14 cellular contexts compared by ENCODE assay signal in genomic region chr20:5586720-5587119, GRCh38. TPM values are rescaled to one million over a fixed set of nuclear protein-coding genes. Genes with fewer than 3 reads are reported as not detected.
A peak's percentile ranks its signal among the peaks of the same experiment; 100 is the strongest.
DNase-seq lines count a peak whose midpoint lies in the region; ATAC-seq and TF ChIP-seq lines count a peak whose summit lies in the region.
"Had no signal": no experiment of that assay in that cellular context is flagged by ENCODE, and none has a peak within 500 bp of the region (broad histone marks: within the 10 kb centered on the region; RNA-seq: fewer than 3 reads in every experiment).

No MANE protein-coding gene starts in this region.

- no peak overlapping the region for H3K4me3 Mint-ChIP-seq in activated CD8-positive, alpha-beta memory T cell treated with anti-CD3 and anti-CD28 coated beads, Interleukin-2, amount 10 ng/mL, durations not matched to agents 7 days and 5 days
- H3K4me3 Mint-ChIP-seq in WTC11, result no peak overlapping the region
- peak overlapping the region in 6 of 10 donors; percentile 5 to 68 (median 26) for H3K4me3 Mint-ChIP-seq in naive thymus-derived CD8-positive, alpha-beta T cell

- no peak for TF ChIP-seq CTCF in WTC11 (IDR thresholded peaks at IDR 0.05)
- TF ChIP-seq CTCF in right atrium auricular region (IDR thresholded peaks at IDR 0.05), result no peak

- no peak for DNase-seq in activated CD8-positive, alpha-beta memory T cell treated with anti-CD3 and anti-CD28 coated beads, Interleukin-2, amount 10 ng/mL, durations not matched to agents 7 days and 5 days
- DNase-seq in activated CD8-positive, alpha-beta memory T cell treated with anti-CD3 and anti-CD28 coated beads, Interleukin-2, amount 50 U/mL, for 48 hours, result no peak
- no peak for DNase-seq in WTC11 (ENCODE audit: low spot score)
- no peak for DNase-seq in naive thymus-derived CD8-positive, alpha-beta T cell
- DNase-seq in H4 (ENCODE audit: low spot score), result no peak
- DNase-seq in right atrium auricular region (ENCODE audit: low spot score), result no peak
- DNase-seq in Karpas-422, result no peak
- DNase-seq: activated CD4-positive, CD25-positive, alpha-beta regulatory T cell; body of pancreas; IMR-90; NCI-H1436; NCI-H345; SK-N-SH had no signal

- no peaks in the 10 kb centered on the region for H3K4me1 ChIP-seq in right atrium auricular region
- H3K4me1 ChIP-seq in Karpas-422 (ENCODE audit: low read length), result peaks cover 11% of the 10 kb centered on the region
- H3K4me1 ChIP-seq: body of pancreas had no signal

- H3K9me3 ChIP-seq in right atrium auricular region (no peaks in the 10 kb centered on the region), Karpas-422 (ENCODE audit: low read length) (no peaks in the 10 kb centered on the region)
- H3K9me3 ChIP-seq: body of pancreas, SK-N-SH had no signal

- no peaks in the 10 kb centered on the region for H3K9me2 ChIP-seq in Karpas-422 (replicated peaks; ENCODE audit: insufficient read depth, low read length)
- H3K9me2 ChIP-seq: SK-N-SH had no signal

- POLR2A ChIA-PET in WTC11 (lab: Charles Lee), result no interaction called here
- POLR2A ChIA-PET in naive thymus-derived CD8-positive, alpha-beta T cell (lab: Charles Lee), result no interaction called here

- H3K4me3 ChIP-seq in right atrium auricular region (no peak overlapping the region), Karpas-422 (ENCODE audit: low read length) (no peak overlapping the region)
- H3K4me3 ChIP-seq: body of pancreas had no signal

- peaks cover 38% of the 10 kb centered on the region for H3K4me1 Mint-ChIP-seq in activated CD8-positive, alpha-beta memory T cell treated with anti-CD3 and anti-CD28 coated beads, Interleukin-2, amount 10 ng/mL, durations not matched to agents 7 days and 5 days
- no peaks in the 10 kb centered on the region for H3K4me1 Mint-ChIP-seq in WTC11
- H3K4me1 Mint-ChIP-seq in naive thymus-derived CD8-positive, alpha-beta T cell, result peaks cover 5 to 47% (median 24%) of the 10 kb centered on the region in 4 donors

- peak overlapping the region; percentile 30 for H3K27ac Mint-ChIP-seq in activated CD8-positive, alpha-beta memory T cell treated with anti-CD3 and anti-CD28 coated beads, Interleukin-2, amount 10 ng/mL, durations not matched to agents 7 days and 5 days
- H3K27ac Mint-ChIP-seq in WTC11, result 0 out of 2 replicates have a peak overlapping the region, but pooled peaks have one; percentile 36
- H3K27ac Mint-ChIP-seq in naive thymus-derived CD8-positive, alpha-beta T cell, result peak overlapping the region in 8 of 10 donors; percentile 12 to 85 (median 63)

- peaks cover 28% of the 10 kb centered on the region for H3K36me3 Mint-ChIP-seq in activated CD8-positive, alpha-beta memory T cell treated with anti-CD3 and anti-CD28 coated beads, Interleukin-2, amount 10 ng/mL, durations not matched to agents 7 days and 5 days
- H3K36me3 Mint-ChIP-seq in WTC11, result peaks cover 3% of the 10 kb centered on the region; the same call in 1 of the 2 replicates
- peaks cover 0 to 63% (median 10%) of the 10 kb centered on the region in 3 donors for H3K36me3 Mint-ChIP-seq in naive thymus-derived CD8-positive, alpha-beta T cell

- H4K20me1 ChIP-seq in Karpas-422 (ENCODE audit: insufficient read depth, low read depth, low read length), result no peaks in the 10 kb centered on the region

- H3K9me3 Mint-ChIP-seq in activated CD8-positive, alpha-beta memory T cell treated with anti-CD3 and anti-CD28 coated beads, Interleukin-2, amount 10 ng/mL, durations not matched to agents 7 days and 5 days (ENCODE audit: low read depth), result no peaks in the 10 kb centered on the region
- H3K9me3 Mint-ChIP-seq in WTC11, result no peaks in the 10 kb centered on the region
- H3K9me3 Mint-ChIP-seq in naive thymus-derived CD8-positive, alpha-beta T cell, result no peaks in the 10 kb centered on the region

- H3K27me3 Mint-ChIP-seq in activated CD8-positive, alpha-beta memory T cell treated with anti-CD3 and anti-CD28 coated beads, Interleukin-2, amount 10 ng/mL, durations not matched to agents 7 days and 5 days, result no peaks in the 10 kb centered on the region
- no peaks in the 10 kb centered on the region for H3K27me3 Mint-ChIP-seq in WTC11 (ENCODE audit: low read depth)
- H3K27me3 Mint-ChIP-seq in naive thymus-derived CD8-positive, alpha-beta T cell, result no peaks in the 10 kb centered on the region

- CTCF ChIA-PET in activated CD8-positive, alpha-beta memory T cell treated with anti-CD3 and anti-CD28 coated beads, Interleukin-2, amount 10 ng/mL, durations not matched to agents 7 days and 5 days (lab: Charles Lee), result no interaction called here
- CTCF ChIA-PET in WTC11 (lab: Charles Lee), result no interaction called here

- H3K27ac ChIP-seq in right atrium auricular region (no peak overlapping the region), Karpas-422 (ENCODE audit: low read length) (no peak overlapping the region)
- H3K27ac ChIP-seq: body of pancreas had no signal

- H3K36me3 ChIP-seq in right atrium auricular region (peaks cover 23% of the 10 kb centered on the region), Karpas-422 (ENCODE audit: insufficient read depth, low read length) (no peaks in the 10 kb centered on the region)

- H3K79me2 ChIP-seq in Karpas-422 (ENCODE audit: low read length), result no peaks in the 10 kb centered on the region; the same call in 1 of the 2 replicates

- H2AFZ ChIP-seq in Karpas-422 (ENCODE audit: low read length), result no peak overlapping the region

- H3K4me2 ChIP-seq in Karpas-422 (ENCODE audit: low read depth, low read length, poor library complexity, severe bottlenecking), result no peak overlapping the region
- H3K4me2 ChIP-seq: SK-N-SH had no signal

- H3K27me3 ChIP-seq in right atrium auricular region (no peaks in the 10 kb centered on the region), Karpas-422 (ENCODE audit: low read length) (no peaks in the 10 kb centered on the region)
- H3K27me3 ChIP-seq: body of pancreas had no signal

- ATAC-seq in activated CD8-positive, alpha-beta memory T cell treated with anti-CD3 and anti-CD28 coated beads, Interleukin-2, amount 10 ng/mL, durations not matched to agents 7 days and 5 days, result no peak
- ATAC-seq in GM21717 (IDR thresholded peaks at IDR 0.05; ENCODE audit: unreplicated experiment) (peak; percentile 41), WTC11 (no peak)
- peak; percentile 52 to 57 for ATAC-seq in naive thymus-derived CD8-positive, alpha-beta T cell
- ATAC-seq: body of pancreas had no signal

- H3K9ac ChIP-seq in Karpas-422 (ENCODE audit: low read length), result no peak overlapping the region
- H3K9ac ChIP-seq: SK-N-SH had no signal

TF ChIP-seq in WTC11, 78 proteins besides CTCF, POLR2A, EP300 and RAD21:
- TF ChIP-seq MLX (CRISPR knock-in tag; IDR thresholded peaks at IDR 0.05), result no peak

RNA-seq across cellular contexts. Expression of gene GPCPD1, which starts 24.1 kb away (rescaled TPM):
- total RNA-seq in activated CD8-positive, alpha-beta memory T cell treated with anti-CD3 and anti-CD28 coated beads, Interleukin-2, amount 10 ng/mL, durations not matched to agents 7 days and 5 days, result 10 to 100 TPM; 21.5 to 36.6 TPM
- total RNA-seq in WTC11 (2021) (9.5 to 11.9 TPM (median 10.1 TPM) in 3 replicates), right atrium auricular region (10 to 100 TPM; 11.0 to 13.8 TPM)
- total RNA-seq in naive thymus-derived CD8-positive, alpha-beta T cell, result 10 to 100 TPM; 70.9 to 72.5 TPM
- polyA plus RNA-seq in naive thymus-derived CD8-positive, alpha-beta T cell, result 10 to 100 TPM; 19.1 to 26.5 (median 25.9) TPM
- 1.4 and 4.5 TPM in 2 replicates for total RNA-seq in H4 (2014; rRNA removed; shearing (Covaris generic))
- 4.9 and 7.1 TPM in 2 replicates for total RNA-seq in Karpas-422 (2014; rRNA removed; shearing (Covaris generic); ENCODE audit: low replicate concordance)

Comparison
In these comparisons a context has a peak if more than half of its experiments do, and no peak if none do; other contexts are left out.
1. ATAC-seq: peak in GM21717 (single experiment) and naive thymus-derived CD8-positive, alpha-beta T cell (2 of 2); none in activated CD8-positive, alpha-beta memory T cell treated with anti-CD3 and anti-CD28 coated beads, Interleukin-2, amount 10 ng/mL, durations not matched to agents 7 days and 5 days (single experiment) and WTC11 (single experiment).
2. H3K4me3 Mint-ChIP-seq: peak in naive thymus-derived CD8-positive, alpha-beta T cell (6 of 10); none in activated CD8-positive, alpha-beta memory T cell treated with anti-CD3 and anti-CD28 coated beads, Interleukin-2, amount 10 ng/mL, durations not matched to agents 7 days and 5 days (single experiment) and WTC11 (single experiment).
3. Peak in every context shown above with its lines, with median percentiles within 50 percentile points of each other: H3K27ac Mint-ChIP-seq.